Comparison of ENCODE assay signal across 1 cellular context in genomic region chr6:13709698-13710551, GRCh38.
TF ChIP-seq lines count a peak whose summit lies in the region.

No MANE protein-coding gene starts in this region.

TF ChIP-seq in GM23338, 12 proteins besides CTCF, POLR2A, EP300 and RAD21 (continued from another document):
- TF ChIP-seq ZNF462 (CRISPR knock-in tag; IDR thresholded peaks at IDR 0.05) (no peak), JUNB (IDR thresholded peaks at IDR 0.05; ENCODE audit: unreplicated experiment) (no peak), STAT1 (IDR thresholded peaks at IDR 0.05; ENCODE audit: unreplicated experiment) (no peak)
TF ChIP-seq in GM23338: peak in this region for 0.
